In the genomic region with DNA sequence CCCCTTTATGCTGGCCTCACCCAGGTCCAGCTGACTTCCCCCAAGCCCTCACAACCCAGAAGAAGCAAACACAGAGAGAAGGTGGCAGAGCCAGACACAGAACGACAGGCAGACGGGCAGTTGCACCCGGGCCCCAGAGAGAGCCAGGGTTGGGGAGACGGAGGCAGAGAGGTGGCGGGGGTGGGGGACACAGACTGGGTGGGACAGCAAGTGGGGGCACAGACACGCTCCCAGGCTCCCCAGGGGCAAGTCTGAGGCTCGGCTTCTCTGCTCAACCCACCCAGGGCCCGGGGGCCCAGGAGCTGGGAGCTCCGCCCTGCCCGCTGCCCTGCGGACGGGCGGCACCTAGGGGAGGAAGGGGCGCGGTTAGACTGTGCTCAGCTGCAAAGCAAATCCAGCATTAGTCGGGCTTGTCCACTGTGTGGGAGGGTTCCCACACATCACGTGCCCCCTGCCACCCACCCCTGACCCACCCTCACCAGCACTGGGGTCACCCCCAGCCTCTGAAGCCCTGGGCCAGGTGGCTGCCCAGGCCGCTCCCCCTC, we compare ENCODE assay signal across 12 cellular contexts. TPM values are rescaled to one million over a fixed set of nuclear protein-coding genes. Genes with fewer than 3 reads are reported as not detected.
DNase-seq lines count a peak whose midpoint lies in the region; ATAC-seq and TF ChIP-seq lines count a peak whose summit lies in the region.
"Had no signal": no experiment of that assay in that cellular context is flagged by ENCODE, and none has a peak within 500 bp of the region (broad histone marks: within the 10 kb centered on the region; RNA-seq: fewer than 3 reads in every experiment).

No MANE protein-coding gene starts in this region.

- H3K4me1 ChIP-seq in esophagus muscularis mucosa (peaks cover 12 to 25% (median 21%) of the 10 kb centered on the region in 4 donors), spleen (peaks cover 10 to 30% (median 25%) of the 10 kb centered on the region in 6 donors)

- TF ChIP-seq POLR2A in esophagus muscularis mucosa (IDR thresholded peaks at IDR 0.05; ENCODE audit: low read depth) (no peak), spleen (IDR thresholded peaks at IDR 0.05) (no peak)

- H3K9me3 ChIP-seq in esophagus muscularis mucosa = no peaks in the 10 kb centered on the region
- no peaks in the 10 kb centered on the region for H3K9me3 ChIP-seq in spleen
- H3K9me3 ChIP-seq: Peyer's patch had no signal

- peaks cover 7% of the 10 kb centered on the region for H3K27me3 Mint-ChIP-seq in activated B cell treated with CpG ODN at 0.5 μM for 24 hours

- peak; percentile 61 for DNase-seq in H7
- DNase-seq in activated B cell treated with CpG ODN at 0.5 μM for 24 hours = peak; percentile 32
- DNase-seq in esophagus muscularis mucosa (ENCODE audit: extremely low spot score) = no peak
- DNase-seq in spleen = no peak
- no peak for DNase-seq in GM10248 (ENCODE audit: extremely low spot score)
- no peak for DNase-seq in DMS79 (lab: John Stamatoyannopoulos, UW)
- DNase-seq: EL, HCEC 1CT, NCI-H146 had no signal

- H3K27me3 ChIP-seq in H7 (ENCODE audit: control insufficient read depth, insufficient read depth, low read length) (no peaks in the 10 kb centered on the region), esophagus muscularis mucosa (no peaks in the 10 kb centered on the region), spleen (replicated peaks in 1 of 7) (peaks cover 0 to 34% (median 0%) of the 10 kb centered on the region in 7 donors)
- H3K27me3 ChIP-seq: Peyer's patch had no signal

- H3K4me3 ChIP-seq in H7 (ENCODE audit: insufficient read depth, low read depth, low read length) (no peak overlapping the region), esophagus muscularis mucosa (peak overlapping the region in 3 of 4 donors; percentile 12 to 24 (median 23)), spleen (peak overlapping the region in 5 of 8 donors; percentile 6 to 51 (median 12))

- peaks cover 30% of the 10 kb centered on the region for H3K36me3 ChIP-seq in H7 (replicated peaks; ENCODE audit: control insufficient read depth, insufficient read depth, low read length)
- peaks cover 18 to 58% (median 42%) of the 10 kb centered on the region in 4 donors for H3K36me3 ChIP-seq in esophagus muscularis mucosa
- H3K36me3 ChIP-seq in spleen = peaks cover 0 to 38% (median 6%) of the 10 kb centered on the region in 6 donors

- TF ChIP-seq EP300 in esophagus muscularis mucosa (IDR thresholded peaks at IDR 0.05) = no peak

- peak overlapping the region; percentile 72 for H3K4me3 Mint-ChIP-seq in activated B cell treated with CpG ODN at 0.5 μM for 24 hours

- CTCF ChIA-PET in activated B cell treated with CpG ODN at 0.5 μM for 24 hours (lab: Charles Lee) (interaction anchor here (0.6 to 1.1 kb wide), 2 partner anchors 31 to 276 kb away, joined by 3 to 4 read pairs; no protein-coding TSS in a partner anchor), GM10248 (lab: Yijun Ruan, JAX) (interaction anchor here (0.9 kb wide), 1 partner anchor 31 kb away, joined by 3 read pairs; no protein-coding TSS in a partner anchor)

- no peak overlapping the region for H3K27ac Mint-ChIP-seq in activated B cell treated with CpG ODN at 0.5 μM for 24 hours

- no peaks in the 10 kb centered on the region for H3K36me3 Mint-ChIP-seq in activated B cell treated with CpG ODN at 0.5 μM for 24 hours (ENCODE audit: low read depth)

- 36% methylated on average over 9 of the region's 18 CpGs for WGBS in esophagus muscularis mucosa
- WGBS in spleen, 5 donors = 12 to 26% (median 20%) methylated on average over 7 to 18 of the region's 18 CpGs

- ATAC-seq in activated B cell treated with CpG ODN at 0.5 μM for 24 hours (ENCODE audit: low read depth) (peak; percentile 72), HG02884 (IDR thresholded peaks at IDR 0.05; ENCODE audit: unreplicated experiment) (no peak)

- peaks cover 2% of the 10 kb centered on the region for H3K9me3 Mint-ChIP-seq in activated B cell treated with CpG ODN at 0.5 μM for 24 hours

- TF ChIP-seq CTCF in activated B cell treated with CpG ODN at 0.5 μM for 24 hours (IDR thresholded peaks at IDR 0.05) = no peak
- TF ChIP-seq CTCF in esophagus muscularis mucosa (IDR thresholded peaks at IDR 0.05) = no peak
- peak in 2 of 11 experiments; percentile 7 to 10 for TF ChIP-seq CTCF in spleen (IDR thresholded peaks at IDR 0.05 in 8 of 11, conservative IDR thresholded peaks at IDR 0.05 in 3 of 11)
- TF ChIP-seq CTCF in GM10248 (IDR thresholded peaks at IDR 0.05; ENCODE audit: control extremely low read depth, extremely low read depth, low read depth, missing control alignments) = no peak

- intact Hi-C loops in activated B cell treated with CpG ODN at 0.5 μM for 24 hours (cut with micrococcal nuclease) = no loop called here
- intact Hi-C loops in esophagus muscularis mucosa (cut with DNase I) = no loop called here
- intact Hi-C loops in spleen (cut with DNase I; ENCODE audit: low total_unique reads) = no loop called here

- peaks cover 22% of the 10 kb centered on the region for H3K4me1 Mint-ChIP-seq in activated B cell treated with CpG ODN at 0.5 μM for 24 hours

- POLR2A ChIA-PET in activated B cell treated with CpG ODN at 0.5 μM for 24 hours (lab: Charles Lee) = interaction anchor here (0.6 to 1.0 kb wide), 2 partner anchors 31 to 118 kb away, joined by 3 to 8 read pairs; no protein-coding TSS in a partner anchor
- POLR2A ChIA-PET in GM10248 (lab: Yijun Ruan, JAX) = no interaction called here

- peak overlapping the region in 2 of 4 donors; percentile 21 to 48 for H3K27ac ChIP-seq in esophagus muscularis mucosa (replicated peaks in 1 of 4)
- H3K27ac ChIP-seq in spleen = peak overlapping the region in 4 of 8 donors; percentile 47 to 70 (median 62)
- H3K27ac ChIP-seq: HL-60 had no signal

RNA-seq across cellular contexts. Expression of a gene that starts 31.3 kb away (rescaled TPM):
- total RNA-seq in H7 (2014; rRNA removed; shearing (Covaris generic)) = 70.8 and 76.2 TPM in 2 replicates
- total RNA-seq in activated B cell treated with CpG ODN at 0.5 μM for 24 hours (3.4 and 3.7 TPM in 2 replicates), esophagus muscularis mucosa (1 to 10 TPM in 1 of 4 donors, under 1 TPM in 2, not detected in 1; 0.63 to 1.3 (median 0.65) TPM), spleen (10 to 100 TPM in 3 of 7 donors, 1 to 10 TPM in 4; 4.0 to 24.8 (median 7.0) TPM)
- 10 to 100 TPM in 2 of 3 donors, 1 to 10 TPM in 1; 3.8 to 12.5 (median 10.1) TPM for polyA plus RNA-seq in spleen

RNA-seq across cellular contexts. Expression of a gene that starts 38.3 kb away (rescaled TPM):
- 60.7 and 74.4 TPM in 2 replicates for total RNA-seq in H7 (2014; rRNA removed; shearing (Covaris generic))
- total RNA-seq in activated B cell treated with CpG ODN at 0.5 μM for 24 hours = 1.4 and 2.7 TPM in 2 replicates
- 10 to 100 TPM; 20.8 to 55.1 (median 32.6) TPM for total RNA-seq in esophagus muscularis mucosa
- 10 to 100 TPM in 6 of 7 donors, 1 to 10 TPM in 1; 10.0 to 21.1 (median 13.4) TPM for total RNA-seq in spleen
- polyA plus RNA-seq in spleen = 1 to 10 TPM; 1.8 to 5.8 (median 2.3) TPM

RNA-seq across cellular contexts. Expression of a gene that starts 50.1 kb away (rescaled TPM):
- 31.0 and 31.7 TPM in 2 replicates for total RNA-seq in H7 (2014; rRNA removed; shearing (Covaris generic))
- 41.6 and 43.7 TPM in 2 replicates for total RNA-seq in activated B cell treated with CpG ODN at 0.5 μM for 24 hours
- total RNA-seq in esophagus muscularis mucosa = 100 to 1,000 TPM in 2 of 4 donors, 10 to 100 TPM in 2; 76.0 to 125 (median 93.3) TPM
- total RNA-seq in spleen = 100 to 1,000 TPM in 6 of 7 donors, 10 to 100 TPM in 1; 87.7 to 256 (median 132) TPM
- polyA plus RNA-seq in spleen = 10 to 100 TPM; 26.6 to 77.3 (median 31.4) TPM

Comparison
In these comparisons a context has a peak if more than half of its experiments do, and no peak if none do; other contexts are left out.
1. DNase-seq: peak in H7 (single experiment) and activated B cell treated with CpG ODN at 0.5 μM for 24 hours (single experiment); none in esophagus muscularis mucosa (single experiment), spleen (single experiment), GM10248 (single experiment) and DMS79 (single experiment).